In the genomic region with DNA sequence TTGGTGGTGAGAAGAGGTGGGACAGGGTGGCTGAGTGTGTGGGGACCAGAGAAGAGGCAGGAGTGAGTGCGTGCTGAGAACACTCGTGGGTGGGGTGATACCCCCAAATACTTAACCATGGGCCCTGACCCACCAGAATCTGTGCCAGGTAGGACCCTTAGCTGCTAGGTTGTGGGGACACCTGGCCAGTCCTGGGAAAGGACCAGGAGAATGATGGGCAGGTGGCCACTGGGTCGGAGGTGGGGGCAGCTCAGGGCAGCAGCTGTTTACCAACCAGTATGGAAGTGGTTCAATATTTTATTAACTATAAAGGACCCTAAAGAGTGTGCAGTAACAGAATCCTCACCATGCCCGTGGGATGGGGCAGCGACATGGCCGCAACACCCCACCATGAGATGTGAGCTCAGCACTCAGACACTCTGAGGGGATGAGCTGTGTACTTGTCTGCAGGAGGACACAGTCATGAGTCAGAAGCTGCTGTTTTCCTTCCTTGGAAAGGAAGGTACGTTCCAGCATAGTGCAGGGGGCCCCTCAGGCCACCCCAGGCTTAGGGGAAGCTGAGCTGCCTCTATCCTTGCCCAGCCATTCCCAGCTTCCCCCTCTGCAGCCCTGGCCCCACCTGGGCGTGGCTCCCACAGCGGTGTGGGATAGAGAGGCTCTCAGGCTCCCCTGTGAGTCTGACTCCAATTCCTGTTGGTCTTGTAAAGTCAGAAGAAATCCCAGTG, we compare ENCODE assay signal across 15 cellular contexts. TPM values are rescaled to one million over a fixed set of nuclear protein-coding genes. Genes with fewer than 3 reads are reported as not detected.
A peak's percentile ranks its signal among the peaks of the same experiment; 100 is the strongest.
DNase-seq lines count a peak whose midpoint lies in the region; ATAC-seq, FAIRE-seq and TF ChIP-seq lines count a peak whose summit lies in the region.
"Had no signal": no experiment of that assay in that cellular context is flagged by ENCODE, and none has a peak within 500 bp of the region (broad histone marks: within the 10 kb centered on the region; RNA-seq: fewer than 3 reads in every experiment).

No MANE protein-coding gene starts in this region.

- TF ChIP-seq CTCF in fibroblast of villous mesenchyme (IDR thresholded peaks at IDR 0.05; ENCODE audit: insufficient read depth, low read depth, low read length) = no peak
- TF ChIP-seq CTCF in dorsolateral prefrontal cortex (IDR thresholded peaks at IDR 0.05 in 54 of 56, conservative IDR thresholded peaks at IDR 0.05 in 2 of 56; ENCODE audit: low read depth in 1 of 56, partially characterized antibody in 56 of 56) = no peak

- no peak overlapping the region for H3K4me3 ChIP-seq in fibroblast of villous mesenchyme (ENCODE audit: low read depth, low read length)
- no peak overlapping the region for H3K4me3 ChIP-seq in small intestine (ENCODE audit: low read depth in 1 of 2, low read length in 2 of 2)
- H3K4me3 ChIP-seq in dorsolateral prefrontal cortex = no peak overlapping the region
- H3K4me3 ChIP-seq: HAP-1 had no signal

- intact Hi-C loops in dorsolateral prefrontal cortex (cut with DNase I) = loop anchor here in 1 of 2 donors (5.0 kb wide), 1 partner anchor 86 kb away; no protein-coding TSS in a partner anchor

- FAIRE-seq in small intestine (lab: Jason Lieb, UNC) = no peak

- H3K9me3 ChIP-seq in small intestine (ENCODE audit: control insufficient read depth, low read depth) = no peaks in the 10 kb centered on the region
- H3K9me3 ChIP-seq: HAP-1 had no signal

- no peaks in the 10 kb centered on the region for H3K27me3 ChIP-seq in small intestine (ENCODE audit: control insufficient read depth in 2 of 2, insufficient read depth in 2 of 2, low read length in 2 of 2)
- peaks cover 0 to 4% (median 0%) of the 10 kb centered on the region in 45 donors for H3K27me3 ChIP-seq in dorsolateral prefrontal cortex

- H3K27ac ChIP-seq in small intestine (ENCODE audit: low read depth in 1 of 2, low read length in 1 of 2) (peak overlapping the region; percentile 89 to 90), dorsolateral prefrontal cortex (peak overlapping the region in 2 of 59 donors; percentile 30 to 57)
- H3K27ac ChIP-seq: HL-60 had no signal

- ATAC-seq in HG02938 (IDR thresholded peaks at IDR 0.05; ENCODE audit: unreplicated experiment) (no peak), HG03457 (IDR thresholded peaks at IDR 0.05; ENCODE audit: unreplicated experiment) (no peak), GM18907 (IDR thresholded peaks at IDR 0.05; ENCODE audit: unreplicated experiment) (no peak)

- no peaks in the 10 kb centered on the region for H3K36me3 ChIP-seq in small intestine (ENCODE audit: control insufficient read depth in 2 of 2, insufficient read depth in 2 of 2, low read length in 2 of 2)
- H3K36me3 ChIP-seq: HAP-1 had no signal

- WGBS in small intestine, 3 donors = 62 to 78% (median 66%) methylated on average over 9 of the region's 9 CpGs

- DNase-seq in HCEC 1CT (peak; percentile 82), T1000 (lab: John Stamatoyannopoulos, UW) (peak; percentile 80), fibroblast of villous mesenchyme (ENCODE audit: low read depth) (peak; percentile 73), small intestine (peak; percentile 16), dorsolateral prefrontal cortex (no peak)
- DNase-seq: NCI-H1092 treated with DMSO at 0.1 percent for 48 hours; NCI-H82; stimulated activated CD4-positive, alpha-beta T cell treated with anti-CD3 and anti-CD28 coated beads, Interleukin-15, amount 100 ng/mL, for 24 hours; T-helper 9 cell had no signal

- H3K4me1 ChIP-seq in small intestine (ENCODE audit: control insufficient read depth in 2 of 2, insufficient read depth in 1 of 2, low read depth in 1 of 2, low read length in 1 of 2) = peaks cover 5 to 8% of the 10 kb centered on the region in 2 donors

RNA-seq across cellular contexts. Expression of a gene that starts 25.4 kb away (rescaled TPM):
- total RNA-seq in fibroblast of villous mesenchyme = under 0.01 TPM in 1 of 2 replicates, not detected in the other
- 1 to 10 TPM in 2 of 3 donors, under 1 TPM in 1; 0.12 to 2.5 (median 1.6) TPM for polyA plus RNA-seq in small intestine
- total RNA-seq in dorsolateral prefrontal cortex = under 1 TPM in 5 of 120 experiments, not detected in 115; 0.11 to 0.63 (median 0.36) TPM
- total RNA-seq: mucosa of gallbladder had no signal

RNA-seq across cellular contexts. Expression of a gene that starts 41.6 kb away (rescaled TPM):
- not detected in 2 replicates for total RNA-seq in fibroblast of villous mesenchyme
- polyA plus RNA-seq in small intestine = under 1 TPM in 1 of 3 donors, not detected in 2; 0.04 TPM
- under 1 TPM in 6 of 120 experiments, not detected in 114; 0.48 to 0.94 (median 0.50) TPM for total RNA-seq in dorsolateral prefrontal cortex

Comparison
In these comparisons a context has a peak if more than half of its experiments do, and no peak if none do; other contexts are left out.
1. DNase-seq: peak in HCEC 1CT (single experiment), T1000 (single experiment), fibroblast of villous mesenchyme (single experiment) and small intestine (single experiment); none in dorsolateral prefrontal cortex (0 of 10).